ENCODE assay signal across 1 cellular context in the genomic region with DNA sequence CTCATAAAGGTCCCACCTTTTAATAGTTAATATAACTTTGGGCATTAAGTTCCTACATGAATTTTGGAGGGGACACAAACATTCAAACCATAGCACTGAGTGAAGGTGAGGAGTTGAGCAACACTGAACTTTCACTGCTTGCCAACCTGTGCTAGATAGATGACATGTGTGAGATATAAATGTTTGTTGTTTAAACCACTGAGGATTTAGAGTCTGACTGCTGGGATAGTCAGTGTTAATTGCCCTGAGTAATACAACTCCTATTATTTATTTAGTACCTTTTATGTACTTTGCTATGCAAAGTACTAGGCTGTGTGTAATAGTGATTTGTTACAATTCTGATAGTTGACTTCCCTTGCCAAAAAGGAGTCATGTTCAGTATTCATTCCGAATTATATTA.
TF ChIP-seq lines count a peak whose summit lies in the region.

No MANE protein-coding gene starts in this region.

TF ChIP-seq in WTC11, 78 proteins besides CTCF, POLR2A, EP300 and RAD21 (continued from another document):
- TF ChIP-seq, protein P1, sequence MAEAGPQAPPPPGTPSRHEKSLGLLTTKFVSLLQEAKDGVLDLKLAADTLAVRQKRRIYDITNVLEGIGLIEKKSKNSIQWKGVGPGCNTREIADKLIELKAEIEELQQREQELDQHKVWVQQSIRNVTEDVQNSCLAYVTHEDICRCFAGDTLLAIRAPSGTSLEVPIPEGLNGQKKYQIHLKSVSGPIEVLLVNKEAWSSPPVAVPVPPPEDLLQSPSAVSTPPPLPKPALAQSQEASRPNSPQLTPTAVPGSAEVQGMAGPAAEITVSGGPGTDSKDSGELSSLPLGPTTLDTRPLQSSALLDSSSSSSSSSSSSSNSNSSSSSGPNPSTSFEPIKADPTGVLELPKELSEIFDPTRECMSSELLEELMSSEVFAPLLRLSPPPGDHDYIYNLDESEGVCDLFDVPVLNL (CRISPR knock-in tag; IDR thresholded peaks at IDR 0.05; ENCODE audit: borderline replicate concordance, low read depth) = no peak
- TF ChIP-seq ETV6 (CRISPR knock-in tag; IDR thresholded peaks at IDR 0.05) = no peak
- TF ChIP-seq, protein P2, sequence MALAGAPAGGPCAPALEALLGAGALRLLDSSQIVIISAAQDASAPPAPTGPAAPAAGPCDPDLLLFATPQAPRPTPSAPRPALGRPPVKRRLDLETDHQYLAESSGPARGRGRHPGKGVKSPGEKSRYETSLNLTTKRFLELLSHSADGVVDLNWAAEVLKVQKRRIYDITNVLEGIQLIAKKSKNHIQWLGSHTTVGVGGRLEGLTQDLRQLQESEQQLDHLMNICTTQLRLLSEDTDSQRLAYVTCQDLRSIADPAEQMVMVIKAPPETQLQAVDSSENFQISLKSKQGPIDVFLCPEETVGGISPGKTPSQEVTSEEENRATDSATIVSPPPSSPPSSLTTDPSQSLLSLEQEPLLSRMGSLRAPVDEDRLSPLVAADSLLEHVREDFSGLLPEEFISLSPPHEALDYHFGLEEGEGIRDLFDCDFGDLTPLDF (CRISPR knock-in tag; IDR thresholded peaks at IDR 0.05) = no peak
TF ChIP-seq in WTC11: peak in this region for 0.
